In the genomic region with DNA sequence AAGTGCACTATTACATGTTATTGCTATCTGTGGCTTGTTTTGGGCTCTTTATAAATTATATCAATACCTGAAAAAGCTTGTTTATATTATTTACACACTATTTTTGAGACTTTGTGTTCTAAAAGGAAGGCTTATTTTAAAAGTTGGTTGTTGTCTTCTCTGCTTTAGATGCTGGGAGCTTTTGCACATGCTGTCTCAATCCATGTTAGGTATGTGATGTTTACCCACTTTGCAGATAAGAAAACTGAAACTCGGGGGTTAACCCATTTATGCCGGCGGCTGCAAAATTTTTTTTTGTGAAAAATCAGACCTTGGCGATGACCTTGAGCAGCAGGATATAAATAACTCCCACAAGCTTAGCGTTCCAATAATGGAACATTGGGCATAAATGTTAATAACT, we compare ENCODE assay signal across 33 cellular contexts.
"Had no signal": no experiment of that assay in that cellular context is flagged by ENCODE, and none has a peak within 500 bp of the region (broad histone marks: within the 10 kb centered on the region; RNA-seq: fewer than 3 reads in every experiment).

No MANE protein-coding gene starts in this region.

- FAIRE-seq: astrocyte, bronchial epithelial cell had no signal

- ATAC-seq: activated naive CD4-positive, alpha-beta T cell treated with anti-CD3 and anti-CD28 coated beads, Interleukin-2, amount 50 U/mL, for 72 hours; activated naive CD8-positive, alpha-beta T cell treated with anti-CD3 and anti-CD28 coated beads, Interleukin-2, amount 50 U/mL, for 24 hours; activated T-cell treated with anti-CD3 and anti-CD28 coated beads, Interleukin-2, amount 50 U/mL, for 4 hours; activated T-cell treated with anti-CD3 and anti-CD28 coated beads, Interleukin-2, amount 50 U/mL, for 72 hours; activated T-helper 17 cell treated with anti-CD3 and anti-CD28 coated beads, Interleukin-2, amount 50 U/mL, for 72 hours; body of pancreas had no signal

- H3K4me1 ChIP-seq: adrenal gland, ascending aorta, breast epithelium had no signal

- DNase-seq: activated effector memory CD4-positive, alpha-beta T cell treated with anti-CD3 and anti-CD28 coated beads, Interleukin-2, amount 50 U/mL, for 16 hours; activated effector memory CD4-positive, alpha-beta T cell treated with Interleukin-2 at 50 U/mL for 16 hours; activated gamma-delta T cell; activated gamma-delta T cell treated with Interleukin-2 at 50 U/mL for 16 hours; activated naive CD4-positive, alpha-beta T cell; activated naive CD4-positive, alpha-beta T cell treated with anti-CD3 and anti-CD28 coated beads for 36 hours; activated naive CD4-positive, alpha-beta T cell treated with anti-CD3 and anti-CD28 coated beads, Interleukin-2, amount 10 ng/mL, durations not matched to agents 7 days and 5 days; activated naive CD4-positive, alpha-beta T cell treated with anti-CD3 and anti-CD28 coated beads, Interleukin-2, amount 50 U/mL, for 16 hours; activated naive CD4-positive, alpha-beta T cell treated with Interleukin-2 at 50 U/mL for 16 hours; activated naive CD8-positive, alpha-beta T cell treated with anti-CD3 and anti-CD28 coated beads for 36 hours; activated naive CD8-positive, alpha-beta T cell treated with anti-CD3 and anti-CD28 coated beads, Interleukin-2, amount 10 ng/mL, durations not matched to agents 7 days and 5 days; activated naive CD8-positive, alpha-beta T cell treated with anti-CD3 and anti-CD28 coated beads, Interleukin-2, amount 50 U/mL, for 24 hours; activated T-cell treated with anti-CD3 and anti-CD28 coated beads, Interleukin-2, amount 50 U/mL, for 24 hours; activated T-cell treated with anti-CD3 and anti-CD28 coated beads, Interleukin-2, amount 50 U/mL, for 4 hours; activated T-cell treated with anti-CD3 and anti-CD28 coated beads, Interleukin-2, amount 50 U/mL, for 48 hours; activated T-cell treated with anti-CD3 and anti-CD28 coated beads, Interleukin-2, amount 50 U/mL, for 72 hours; adrenal gland; amniotic stem cell; amygdala; anterior cingulate cortex; aorta; body of pancreas; brain microvascular endothelial cell; caudate nucleus; central memory CD4-positive, alpha-beta T cell; cerebellar nuclear complex had no signal

- H3K4me3 ChIP-seq: adrenal gland, ascending aorta, body of pancreas, breast epithelium, cardiac muscle cell had no signal

- H3K27ac ChIP-seq: adrenal gland, ascending aorta, body of pancreas, brain microvascular endothelial cell, breast epithelium, cardiac muscle cell had no signal

- H3K9me3 ChIP-seq: adrenal gland, ascending aorta, body of pancreas had no signal
